30 cellular contexts compared by ENCODE assay signal in genomic region chr6:28750926-28751458, GRCh38.
"Had no signal": no experiment of that assay in that cellular context is flagged by ENCODE, and none has a peak within 500 bp of the region (broad histone marks: within the 10 kb centered on the region; RNA-seq: fewer than 3 reads in every experiment).

No MANE protein-coding gene starts in this region.

- H3K27me3 ChIP-seq: ovary, tibial artery had no signal

- H3K4me1 Mint-ChIP-seq: immature natural killer cell; naive thymus-derived CD4-positive, alpha-beta T cell; stimulated activated effector memory CD8-positive, alpha-beta T cell treated with anti-CD3 and anti-CD28 coated beads, Interleukin-12 subunit alpha, Interleukin-12 subunit beta, amount 100 ng/mL, for 72 hours had no signal

- H3K4me1 ChIP-seq: left lung, lower lobe of right lung, sigmoid colon, spleen, suprapubic skin, tibial artery, upper lobe of right lung had no signal

- H3K36me3 Mint-ChIP-seq: immature natural killer cell; stimulated activated effector memory CD8-positive, alpha-beta T cell treated with anti-CD3 and anti-CD28 coated beads, Interleukin-12 subunit alpha, Interleukin-12 subunit beta, amount 100 ng/mL, for 72 hours had no signal

- H3K4me3 Mint-ChIP-seq: naive thymus-derived CD4-positive, alpha-beta T cell; natural killer cell treated with Interleukin-12 subunit alpha and Interleukin-12 subunit beta and Interleukin-15 and Interleukin-18, amount 100 ng/mL, for 72 hours; stimulated activated effector memory CD8-positive, alpha-beta T cell treated with anti-CD3 and anti-CD28 coated beads, Interleukin-12 subunit alpha, Interleukin-12 subunit beta, amount 100 ng/mL, for 72 hours; stimulated activated naive CD8-positive, alpha-beta T cell treated with anti-CD3 and anti-CD28 coated beads, Interleukin-15, Interleukin-2, amounts not matched to agents 100 ng/mL and 50 ng/mL, for 24 hours had no signal

- H3K27ac Mint-ChIP-seq: immature natural killer cell; naive thymus-derived CD4-positive, alpha-beta T cell; natural killer cell treated with Interleukin-12 subunit alpha and Interleukin-12 subunit beta and Interleukin-15 and Interleukin-18, amount 100 ng/mL, for 72 hours; progenitor cell of endocrine pancreas; stimulated activated effector memory CD8-positive, alpha-beta T cell treated with anti-CD3 and anti-CD28 coated beads, Interleukin-12 subunit alpha, Interleukin-12 subunit beta, amount 100 ng/mL, for 72 hours; stimulated activated naive CD8-positive, alpha-beta T cell treated with anti-CD3 and anti-CD28 coated beads, Interleukin-15, Interleukin-2, amounts not matched to agents 100 ng/mL and 50 ng/mL, for 24 hours had no signal

- FAIRE-seq: islet of Langerhans, kidney, small intestine, urothelium cell line had no signal

- ATAC-seq: left colon; left lung; lower lobe of right lung; mucosa of descending colon; naive thymus-derived CD4-positive, alpha-beta T cell; natural killer cell treated with Interleukin-12 subunit alpha and Interleukin-12 subunit beta and Interleukin-15 and Interleukin-18, amount 100 ng/mL, for 72 hours; right cardiac atrium; stimulated activated effector memory CD8-positive, alpha-beta T cell treated with anti-CD3 and anti-CD28 coated beads, Interleukin-12 subunit alpha, Interleukin-12 subunit beta, amount 100 ng/mL, for 72 hours; upper lobe of right lung had no signal

- H3K4me2 ChIP-seq: hepatocyte had no signal

- H3K36me3 ChIP-seq: left lung, lower lobe of right lung, ovary, sigmoid colon, spleen, suprapubic skin, thoracic aorta, tibial artery, upper lobe of right lung had no signal

- H3K27ac ChIP-seq: hepatocyte, left lung, lower lobe of right lung, ovary, sigmoid colon, spleen, suprapubic skin, thoracic aorta, tibial artery, upper lobe of right lung had no signal

- DNase-seq: immature natural killer cell; kidney; left colon; left lung; lower lobe of right lung; mammary epithelial cell; mesendoderm; midbrain; mucosa of descending colon; naive thymus-derived CD4-positive, alpha-beta T cell; ovary; retina; right cardiac atrium; sigmoid colon; small intestine; spleen; stimulated activated CD4-positive, alpha-beta T cell treated with anti-CD3 and anti-CD28 coated beads, Interleukin-4, amount 100 ng/mL, for 24 hours; stimulated activated naive CD4-positive, alpha-beta T cell; tibial artery; trophoblast cell; upper lobe of right lung had no signal

- H2AFZ ChIP-seq: hepatocyte had no signal

- H3K9me3 ChIP-seq: ovary, upper lobe of right lung had no signal

- H3K4me3 ChIP-seq: hepatocyte, left lung, lower lobe of right lung, mucosa of descending colon, ovary, sigmoid colon, spleen, suprapubic skin, thoracic aorta, tibial artery, upper lobe of right lung had no signal

- H3K79me2 ChIP-seq: hepatocyte had no signal
